1 cellular context compared by ENCODE assay signal in genomic region chr5:149152317-149152746, GRCh38.
A peak's percentile ranks its signal among the peaks of the same experiment; 100 is the strongest.
TF ChIP-seq lines count a peak whose summit lies in the region.

No MANE protein-coding gene starts in this region.

TF ChIP-seq in HepG2, 621 proteins besides CTCF, POLR2A, EP300 and RAD21 (continued from another document and continues in another):
- TF ChIP-seq CSRNP2 (CRISPR knock-in tag; conservative IDR thresholded peaks at IDR 0.05; ENCODE audit: low read depth): no peak
- no peak for TF ChIP-seq SRSF9 (IDR thresholded peaks at IDR 0.05; ENCODE audit: borderline replicate concordance, insufficient read depth, low read depth, low read length, poor library complexity, severe bottlenecking)
- TF ChIP-seq RARA (CRISPR knock-in tag; IDR thresholded peaks at IDR 0.05): peak; percentile 95
- no peak for TF ChIP-seq PHF5A (CRISPR knock-in tag; IDR thresholded peaks at IDR 0.05; ENCODE audit: low read depth, unreplicated experiment)
- no peak for TF ChIP-seq ZNF326 (CRISPR knock-in tag; IDR thresholded peaks at IDR 0.05; ENCODE audit: borderline replicate concordance)
- peak; percentile 85 for TF ChIP-seq NR2C2 (CRISPR knock-in tag; IDR thresholded peaks at IDR 0.05; ENCODE audit: borderline replicate concordance)
- no peak for TF ChIP-seq CBX5 (CRISPR knock-in tag; IDR thresholded peaks at IDR 0.05; ENCODE audit: borderline replicate concordance)
- no peak for TF ChIP-seq FOXA1 (IDR thresholded peaks at IDR 0.05)
- TF ChIP-seq FOXA1 (CRISPR knock-in tag; IDR thresholded peaks at IDR 0.05): peak; percentile 80
- TF ChIP-seq ARNT (IDR thresholded peaks at IDR 0.05): no peak
- no peak for TF ChIP-seq PHB2 (IDR thresholded peaks at IDR 0.05; ENCODE audit: partially characterized antibody)
- no peak for TF ChIP-seq SYNCRIP (IDR thresholded peaks at IDR 0.05; ENCODE audit: insufficient read depth, low read depth, low read length)
- TF ChIP-seq, protein P1, sequence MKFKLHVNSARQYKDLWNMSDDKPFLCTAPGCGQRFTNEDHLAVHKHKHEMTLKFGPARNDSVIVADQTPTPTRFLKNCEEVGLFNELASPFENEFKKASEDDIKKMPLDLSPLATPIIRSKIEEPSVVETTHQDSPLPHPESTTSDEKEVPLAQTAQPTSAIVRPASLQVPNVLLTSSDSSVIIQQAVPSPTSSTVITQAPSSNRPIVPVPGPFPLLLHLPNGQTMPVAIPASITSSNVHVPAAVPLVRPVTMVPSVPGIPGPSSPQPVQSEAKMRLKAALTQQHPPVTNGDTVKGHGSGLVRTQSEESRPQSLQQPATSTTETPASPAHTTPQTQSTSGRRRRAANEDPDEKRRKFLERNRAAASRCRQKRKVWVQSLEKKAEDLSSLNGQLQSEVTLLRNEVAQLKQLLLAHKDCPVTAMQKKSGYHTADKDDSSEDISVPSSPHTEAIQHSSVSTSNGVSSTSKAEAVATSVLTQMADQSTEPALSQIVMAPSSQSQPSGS (CRISPR knock-in tag; IDR thresholded peaks at IDR 0.05): peak; percentile 99
- no peak; the same call in 1 of the 2 replicates for TF ChIP-seq ZNF414 (CRISPR knock-in tag; IDR thresholded peaks at IDR 0.05)
- no peak for TF ChIP-seq MEIS2 (CRISPR knock-in tag; IDR thresholded peaks at IDR 0.05)
- TF ChIP-seq ZNF441 (CRISPR knock-in tag; IDR thresholded peaks at IDR 0.05; ENCODE audit: borderline replicate concordance): no peak
- peak; percentile 81 for TF ChIP-seq SAP130 (CRISPR knock-in tag; IDR thresholded peaks at IDR 0.05; ENCODE audit: low read depth)
- TF ChIP-seq JUNB (CRISPR knock-in tag; IDR thresholded peaks at IDR 0.05; ENCODE audit: borderline replicate concordance): no peak
- no peak for TF ChIP-seq ZNF468 (CRISPR knock-in tag; IDR thresholded peaks at IDR 0.05)
- TF ChIP-seq ZNF20 (CRISPR knock-in tag; IDR thresholded peaks at IDR 0.05): no peak
- no peak for TF ChIP-seq GPBP1L1 (CRISPR knock-in tag; IDR thresholded peaks at IDR 0.05)
- TF ChIP-seq, protein P2, sequence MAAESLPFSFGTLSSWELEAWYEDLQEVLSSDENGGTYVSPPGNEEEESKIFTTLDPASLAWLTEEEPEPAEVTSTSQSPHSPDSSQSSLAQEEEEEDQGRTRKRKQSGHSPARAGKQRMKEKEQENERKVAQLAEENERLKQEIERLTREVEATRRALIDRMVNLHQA (CRISPR knock-in tag; IDR thresholded peaks at IDR 0.05): no peak
- TF ChIP-seq ZNF800 (CRISPR knock-in tag; IDR thresholded peaks at IDR 0.05): no peak
- TF ChIP-seq FOSL2 (CRISPR knock-in tag; IDR thresholded peaks at IDR 0.05): peak; percentile 88
- TF ChIP-seq, protein P3, sequence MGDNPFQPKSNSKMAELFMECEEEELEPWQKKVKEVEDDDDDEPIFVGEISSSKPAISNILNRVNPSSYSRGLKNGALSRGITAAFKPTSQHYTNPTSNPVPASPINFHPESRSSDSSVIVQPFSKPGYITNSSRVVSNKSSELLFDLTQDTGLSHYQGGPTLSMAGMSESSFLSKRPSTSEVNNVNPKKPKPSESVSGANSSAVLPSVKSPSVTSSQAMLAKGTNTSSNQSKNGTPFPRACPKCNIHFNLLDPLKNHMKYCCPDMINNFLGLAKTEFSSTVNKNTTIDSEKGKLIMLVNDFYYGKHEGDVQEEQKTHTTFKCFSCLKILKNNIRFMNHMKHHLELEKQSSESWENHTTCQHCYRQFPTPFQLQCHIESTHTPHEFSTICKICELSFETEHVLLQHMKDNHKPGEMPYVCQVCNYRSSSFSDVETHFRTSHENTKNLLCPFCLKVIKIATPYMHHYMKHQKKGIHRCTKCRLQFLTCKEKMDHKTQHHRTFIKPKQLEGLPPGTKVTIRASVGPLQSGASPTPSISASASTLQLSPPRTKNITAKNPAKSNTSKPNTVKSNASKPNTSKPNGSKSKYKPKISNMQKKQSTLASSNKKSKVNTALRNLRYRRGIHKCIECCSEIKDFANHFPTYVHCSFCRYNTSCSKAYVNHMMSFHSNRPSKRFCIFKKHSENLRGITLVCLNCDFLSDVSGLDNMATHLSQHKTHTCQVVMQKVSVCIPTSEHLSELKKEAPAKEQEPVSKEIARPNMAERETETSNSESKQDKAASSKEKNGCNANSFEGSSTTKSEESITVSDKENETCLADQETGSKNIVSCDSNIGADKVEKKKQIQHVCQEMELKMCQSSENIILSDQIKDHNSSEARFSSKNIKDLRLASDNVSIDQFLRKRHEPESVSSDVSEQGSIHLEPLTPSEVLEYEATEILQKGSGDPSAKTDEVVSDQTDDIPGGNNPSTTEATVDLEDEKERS (CRISPR knock-in tag; IDR thresholded peaks at IDR 0.05): no peak
- no peak for TF ChIP-seq HNRNPH1 (optimal IDR thresholded peaks at IDR 0.05; ENCODE audit: low read depth, low read length)
- no peak for TF ChIP-seq RFX1 (IDR thresholded peaks at IDR 0.05)
- TF ChIP-seq PHF20 (CRISPR knock-in tag; IDR thresholded peaks at IDR 0.05): no peak
- TF ChIP-seq ZFP82 (CRISPR knock-in tag; IDR thresholded peaks at IDR 0.05; ENCODE audit: borderline replicate concordance): no peak
- TF ChIP-seq SMYD3 (CRISPR knock-in tag; IDR thresholded peaks at IDR 0.05): no peak
- TF ChIP-seq ZBTB25 (CRISPR knock-in tag; IDR thresholded peaks at IDR 0.05): 0 out of 2 replicates have a peak, but pooled peaks have one; percentile 35
- TF ChIP-seq PHF21A (CRISPR knock-in tag; IDR thresholded peaks at IDR 0.05): peak; percentile 86
- no peak for TF ChIP-seq ZNF841 (CRISPR knock-in tag; IDR thresholded peaks at IDR 0.05; ENCODE audit: borderline replicate concordance)
- TF ChIP-seq ZNF780A (CRISPR knock-in tag; IDR thresholded peaks at IDR 0.05): no peak
- 0 out of 2 replicates have a peak, but pooled peaks have one; percentile 28 for TF ChIP-seq ZNF329 (CRISPR knock-in tag; IDR thresholded peaks at IDR 0.05; ENCODE audit: low read depth)
- TF ChIP-seq ZNF343 (CRISPR knock-in tag; IDR thresholded peaks at IDR 0.05): no peak
- no peak for TF ChIP-seq TP53 (CRISPR knock-in tag; conservative IDR thresholded peaks at IDR 0.05)
- peak; percentile 64; the same call in 1 of the 2 replicates for TF ChIP-seq TFDP1 (CRISPR knock-in tag; IDR thresholded peaks at IDR 0.05; ENCODE audit: borderline replicate concordance)
- peak; percentile 77 for TF ChIP-seq CEBPG (CRISPR knock-in tag; IDR thresholded peaks at IDR 0.05)
- no peak for TF ChIP-seq ZNF367 (CRISPR knock-in tag; IDR thresholded peaks at IDR 0.05; ENCODE audit: borderline replicate concordance)
- TF ChIP-seq, protein P4, sequence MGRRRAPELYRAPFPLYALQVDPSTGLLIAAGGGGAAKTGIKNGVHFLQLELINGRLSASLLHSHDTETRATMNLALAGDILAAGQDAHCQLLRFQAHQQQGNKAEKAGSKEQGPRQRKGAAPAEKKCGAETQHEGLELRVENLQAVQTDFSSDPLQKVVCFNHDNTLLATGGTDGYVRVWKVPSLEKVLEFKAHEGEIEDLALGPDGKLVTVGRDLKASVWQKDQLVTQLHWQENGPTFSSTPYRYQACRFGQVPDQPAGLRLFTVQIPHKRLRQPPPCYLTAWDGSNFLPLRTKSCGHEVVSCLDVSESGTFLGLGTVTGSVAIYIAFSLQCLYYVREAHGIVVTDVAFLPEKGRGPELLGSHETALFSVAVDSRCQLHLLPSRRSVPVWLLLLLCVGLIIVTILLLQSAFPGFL (CRISPR knock-in tag; IDR thresholded peaks at IDR 0.05): no peak
- TF ChIP-seq TBL1XR1 (IDR thresholded peaks at IDR 0.05; ENCODE audit: borderline replicate concordance, low read length, partially characterized antibody): peak; percentile 38
- no peak for TF ChIP-seq PBX3 (CRISPR knock-in tag; IDR thresholded peaks at IDR 0.05; ENCODE audit: borderline replicate concordance)
- peak; percentile 60 for TF ChIP-seq THAP11 (CRISPR knock-in tag; IDR thresholded peaks at IDR 0.05)
- no peak for TF ChIP-seq SUZ12 (IDR thresholded peaks at IDR 0.05; ENCODE audit: low read depth, low read length)
- no peak for TF ChIP-seq SKI (IDR thresholded peaks at IDR 0.05; ENCODE audit: partially characterized antibody)
- TF ChIP-seq MLLT10 (CRISPR knock-in tag; IDR thresholded peaks at IDR 0.05): no peak
- TF ChIP-seq PCBP2 (optimal IDR thresholded peaks at IDR 0.05; ENCODE audit: low read depth, low read length, poor library complexity, severe bottlenecking): no peak
- TF ChIP-seq NFE2 (CRISPR knock-in tag; IDR thresholded peaks at IDR 0.05): no peak
- TF ChIP-seq FOXC1 (CRISPR knock-in tag; IDR thresholded peaks at IDR 0.05; ENCODE audit: borderline replicate concordance): no peak
- no peak for TF ChIP-seq FOXM1 (CRISPR knock-in tag; IDR thresholded peaks at IDR 0.05)
- peak; percentile 99 for TF ChIP-seq ETV5 (CRISPR knock-in tag; IDR thresholded peaks at IDR 0.05; ENCODE audit: borderline replicate concordance)
- TF ChIP-seq ATF5 (CRISPR knock-in tag; IDR thresholded peaks at IDR 0.05; ENCODE audit: low read depth): no peak
- no peak for TF ChIP-seq ASH2L (IDR thresholded peaks at IDR 0.05; ENCODE audit: insufficient read length, low read depth, low read length)
- TF ChIP-seq CBX1 (IDR thresholded peaks at IDR 0.05; ENCODE audit: low read depth): no peak
- peak; percentile 45; the same call in 1 of the 2 replicates for TF ChIP-seq IRF2 (CRISPR knock-in tag; IDR thresholded peaks at IDR 0.05)
- TF ChIP-seq ZNF264 (CRISPR knock-in tag; IDR thresholded peaks at IDR 0.05): no peak
